ENCODE assay signal across 27 cellular contexts in genomic region chr6:128275681-128276080, GRCh38.
A peak's percentile ranks its signal among the peaks of the same experiment; 100 is the strongest.
DNase-seq lines count a peak whose midpoint lies in the region; ATAC-seq and TF ChIP-seq lines count a peak whose summit lies in the region.
"Had no signal": no experiment of that assay in that cellular context is flagged by ENCODE, and none has a peak within 500 bp of the region (broad histone marks: within the 10 kb centered on the region; RNA-seq: fewer than 3 reads in every experiment).

No MANE protein-coding gene starts in this region.

- no peak overlapping the region for H2AFZ ChIP-seq in osteoblast (ENCODE audit: low read length)

- peaks cover 34% of the 10 kb centered on the region for H3K79me2 ChIP-seq in osteoblast (ENCODE audit: insufficient read depth, low read length)

- no peak overlapping the region for H3K9ac ChIP-seq in colonic mucosa (ENCODE audit: low read depth in 2 of 2, low read length in 2 of 2)
- H3K9ac ChIP-seq: BLaER1 had no signal

- intact Hi-C loops in colonic mucosa (cut with DNase I): no loop called here

- H3K4me1 ChIP-seq in RWPE2 (ENCODE audit: insufficient read depth, poor library complexity, severe bottlenecking) (peaks cover 24% of the 10 kb centered on the region), osteoblast (ENCODE audit: insufficient read depth, low read length) (peaks cover 34% of the 10 kb centered on the region), colonic mucosa (no peaks in the 10 kb centered on the region)
- H3K4me1 ChIP-seq: BLaER1, Caco-2, Peyer's patch, spleen, upper lobe of right lung had no signal

- H3K27ac ChIP-seq in RWPE2 (ENCODE audit: poor library complexity, severe bottlenecking) (peak overlapping the region; percentile 39), epithelial cell of prostate (peak overlapping the region; percentile 35), osteoblast (ENCODE audit: low read depth, low read length) (peak overlapping the region; percentile 19), colonic mucosa (no peak overlapping the region)
- H3K27ac ChIP-seq: adrenal gland, BLaER1, heart left ventricle, HL-60, Peyer's patch, spleen, upper lobe of right lung had no signal

- H4K20me1 ChIP-seq in osteoblast (ENCODE audit: insufficient read depth, low read length): no peaks in the 10 kb centered on the region
- H4K20me1 ChIP-seq: BLaER1 had no signal

- H3K4me2 ChIP-seq in osteoblast (ENCODE audit: insufficient read depth, low read length): peak overlapping the region; percentile 5
- H3K4me2 ChIP-seq: BLaER1 had no signal

- H3K9me3 ChIP-seq in RWPE2 (ENCODE audit: severe bottlenecking) (no peaks in the 10 kb centered on the region), osteoblast (ENCODE audit: low read depth, low read length) (no peaks in the 10 kb centered on the region), colonic mucosa (no peaks in the 10 kb centered on the region)
- H3K9me3 ChIP-seq: adrenal gland, BLaER1, Caco-2, heart left ventricle, Peyer's patch, spleen, upper lobe of right lung had no signal

- DNase-seq in EL: peak; percentile 3
- DNase-seq in RWPE2 (ENCODE audit: low spot score): no peak
- no peak for DNase-seq in epithelial cell of prostate (ENCODE audit: low read depth, low spot score)
- DNase-seq in osteoblast (ENCODE audit: insufficient read length, low spot score, missing footprints): no peak
- DNase-seq in colonic mucosa: no peak
- DNase-seq in NCI-H2081 (lab: John Stamatoyannopoulos, UW): no peak
- DNase-seq: activated CD4-positive, alpha-beta T cell treated with anti-CD3 and anti-CD28 coated beads for 36 hours; adrenal gland; Caco-2; DND-41; endodermal cell; heart left ventricle; left colon; NCI-H1092 treated with DMSO at 0.1 percent for 48 hours; NCI-H510A treated with DMSO at 0.1 percent for 48 hours; NK-92 treated with Interleukin-12 subunit alpha and Interleukin-12 subunit beta, amount 100 ng/mL, for 24 hours; Peyer's patch; spleen; stimulated activated CD4-positive, alpha-beta T cell treated with anti-CD3 and anti-CD28 coated beads, Interleukin-2, amount 100 ng/mL, for 48 hours; T-helper 17 cell; upper lobe of right lung had no signal

- H3K36me3 ChIP-seq in RWPE2 (ENCODE audit: low read depth) (peaks cover 10% of the 10 kb centered on the region), osteoblast (ENCODE audit: insufficient read depth, low read length) (no peaks in the 10 kb centered on the region), colonic mucosa (no peaks in the 10 kb centered on the region)
- H3K36me3 ChIP-seq: adrenal gland, BLaER1, heart left ventricle, Peyer's patch, spleen, upper lobe of right lung had no signal

- H3K27me3 ChIP-seq in RWPE2 (ENCODE audit: insufficient read depth, poor library complexity, severe bottlenecking) (no peaks in the 10 kb centered on the region), osteoblast (ENCODE audit: insufficient read depth, low read length) (no peaks in the 10 kb centered on the region), colonic mucosa (no peaks in the 10 kb centered on the region)
- H3K27me3 ChIP-seq: adrenal gland, BLaER1, heart left ventricle, Peyer's patch, spleen, upper lobe of right lung had no signal

- no peak for TF ChIP-seq CTCF in RWPE2 (IDR thresholded peaks at IDR 0.05; ENCODE audit: poor library complexity, severe bottlenecking)
- no peak for TF ChIP-seq CTCF in osteoblast (IDR thresholded peaks at IDR 0.05; ENCODE audit: extremely low read depth, low read depth, low read length)
- no peak for TF ChIP-seq CTCF in colonic mucosa (IDR thresholded peaks at IDR 0.05)

- ATAC-seq in RWPE2 (ENCODE audit: low read depth): peak; percentile 62; the same call in 2 of the 3 replicates
- no peak for ATAC-seq in HG03565 (IDR thresholded peaks at IDR 0.05; ENCODE audit: unreplicated experiment)
- ATAC-seq in GM19328 (IDR thresholded peaks at IDR 0.05; ENCODE audit: unreplicated experiment): no peak
- ATAC-seq: heart left ventricle; HepG2; left colon; stimulated activated memory B cell treated with anti-CD40 and anti-IgM and Interleukin-4, amounts not matched to agents 10 μg/mL and 1 μg/mL and 100 μg/mL, for 72 hours; T-helper 17 cell; upper lobe of right lung had no signal

- H3K4me3 ChIP-seq in RWPE2 (ENCODE audit: severe bottlenecking) (no peak overlapping the region), osteoblast (ENCODE audit: insufficient read depth, low read length) (no peak overlapping the region), colonic mucosa (no peak overlapping the region)
- H3K4me3 ChIP-seq: adrenal gland, BLaER1, heart left ventricle, Peyer's patch, spleen, upper lobe of right lung had no signal
